ENCODE assay signal across 16 cellular contexts in the genomic region with DNA sequence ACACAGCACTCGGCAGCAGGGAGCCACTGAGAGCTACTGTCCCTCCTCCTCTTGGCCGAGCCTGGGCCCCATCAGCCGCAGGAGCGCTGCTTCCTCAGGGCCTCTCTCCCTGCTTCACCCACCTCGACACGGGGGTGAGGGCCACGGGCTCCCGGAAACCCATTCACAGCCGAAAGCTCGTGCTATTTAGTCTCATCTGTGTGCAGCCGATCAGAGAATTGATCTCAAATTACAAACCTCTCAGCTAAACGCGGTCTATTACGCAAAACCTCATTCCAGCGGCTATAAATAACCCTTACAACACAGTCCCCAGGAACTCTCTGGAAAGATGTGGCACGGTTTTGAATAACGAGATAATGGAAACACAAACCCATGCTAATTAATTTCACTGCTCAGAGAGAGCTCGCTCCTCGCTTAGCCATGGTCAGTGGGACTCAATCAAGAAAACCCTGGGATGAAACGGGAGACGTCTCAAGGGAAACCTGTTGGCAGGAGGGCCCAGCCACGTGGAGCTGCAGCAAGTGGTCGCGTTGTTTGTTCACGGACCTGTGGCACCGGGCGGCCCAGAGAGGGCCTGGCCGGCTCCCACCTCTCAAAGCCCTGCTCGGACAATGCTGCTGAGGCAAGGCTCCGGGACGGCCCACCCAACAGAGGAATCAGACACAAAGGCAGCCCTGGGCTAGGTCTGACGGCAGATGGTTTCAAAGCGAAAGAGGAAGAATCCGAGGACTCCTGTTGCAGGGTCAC.
DNase-seq lines count a peak whose midpoint lies in the region; ATAC-seq and TF ChIP-seq lines count a peak whose summit lies in the region.
"Had no signal": no experiment of that assay in that cellular context is flagged by ENCODE, and none has a peak within 500 bp of the region (broad histone marks: within the 10 kb centered on the region; RNA-seq: fewer than 3 reads in every experiment).

No MANE protein-coding gene starts in this region.

- ATAC-seq in GM21619 (IDR thresholded peaks at IDR 0.05; ENCODE audit: unreplicated experiment) = no peak
- ATAC-seq: CD8-positive, alpha-beta T cell; K562; stimulated activated memory B cell treated with anti-CD40 and anti-IgM and Interleukin-4, amounts not matched to agents 10 μg/mL and 1 μg/mL and 100 μg/mL, for 72 hours had no signal

- peaks cover 49% of the 10 kb centered on the region for H3K4me1 Mint-ChIP-seq in neural crest cell
- peaks cover 1% of the 10 kb centered on the region for H3K4me1 Mint-ChIP-seq in progenitor cell of endocrine pancreas (ENCODE audit: low read depth)
- H3K4me1 Mint-ChIP-seq: activated B cell treated with CpG ODN at 0.5 μM for 24 hours; stimulated activated memory B cell treated with anti-CD40 and anti-IgM and Interleukin-4, amounts not matched to agents 10 μg/mL and 1 μg/mL and 100 μg/mL, for 72 hours had no signal

- H3K9me3 Mint-ChIP-seq in neural crest cell (no peaks in the 10 kb centered on the region), progenitor cell of endocrine pancreas (ENCODE audit: low read depth) (no peaks in the 10 kb centered on the region)
- H3K9me3 Mint-ChIP-seq: activated B cell treated with CpG ODN at 0.5 μM for 24 hours; activated T-helper 1 cell treated with anti-CD3 and anti-CD28 coated beads, Interleukin-12 subunit alpha, Interleukin-12 subunit beta, Interleukin-2, Interleukin-4 antibody, amounts not matched to agents 30 ng/mL and 10 ng/mL and 1 ng/mL, durations not matched to agents 14 hours and 24 hours and 36 hours; CD8-positive, alpha-beta T cell; stimulated activated memory B cell treated with anti-CD40 and anti-IgM and Interleukin-4, amounts not matched to agents 10 μg/mL and 1 μg/mL and 100 μg/mL, for 72 hours had no signal

- H3K27me3 Mint-ChIP-seq in neural crest cell (ENCODE audit: low read depth) = peaks cover 11% of the 10 kb centered on the region
- no peaks in the 10 kb centered on the region for H3K27me3 Mint-ChIP-seq in progenitor cell of endocrine pancreas
- H3K27me3 Mint-ChIP-seq: stimulated activated memory B cell treated with anti-CD40 and anti-IgM and Interleukin-4, amounts not matched to agents 10 μg/mL and 1 μg/mL and 100 μg/mL, for 72 hours had no signal

- TF ChIP-seq CTCF in choroid plexus epithelial cell (conservative IDR thresholded peaks at IDR 0.05; ENCODE audit: low read depth, low read length) = no peak
- TF ChIP-seq CTCF in neural crest cell (conservative IDR thresholded peaks at IDR 0.05) = no peak
- TF ChIP-seq CTCF in progenitor cell of endocrine pancreas (IDR thresholded peaks at IDR 0.05; ENCODE audit: unreplicated experiment) = no peak

- H3K4me3 Mint-ChIP-seq in neural crest cell (peak overlapping the region; percentile 23), progenitor cell of endocrine pancreas (ENCODE audit: low read depth) (no peak overlapping the region)
- H3K4me3 Mint-ChIP-seq: activated B cell treated with CpG ODN at 0.5 μM for 24 hours; activated T-helper 1 cell treated with anti-CD3 and anti-CD28 coated beads, Interleukin-12 subunit alpha, Interleukin-12 subunit beta, Interleukin-2, Interleukin-4 antibody, amounts not matched to agents 30 ng/mL and 10 ng/mL and 1 ng/mL, durations not matched to agents 14 hours and 24 hours and 36 hours; CD8-positive, alpha-beta T cell; stimulated activated memory B cell treated with anti-CD40 and anti-IgM and Interleukin-4, amounts not matched to agents 10 μg/mL and 1 μg/mL and 100 μg/mL, for 72 hours had no signal

- peak overlapping the region; percentile 10 for H3K4me3 ChIP-seq in choroid plexus epithelial cell (ENCODE audit: low read depth, low read length)
- H3K4me3 ChIP-seq: K562, SJSA1 had no signal

- H3K27ac Mint-ChIP-seq in neural crest cell (ENCODE audit: unreplicated experiment) (peak overlapping the region; percentile 71), progenitor cell of endocrine pancreas (no peak overlapping the region)
- H3K27ac Mint-ChIP-seq: activated B cell treated with CpG ODN at 0.5 μM for 24 hours; activated T-helper 1 cell treated with anti-CD3 and anti-CD28 coated beads, Interleukin-12 subunit alpha, Interleukin-12 subunit beta, Interleukin-2, Interleukin-4 antibody, amounts not matched to agents 30 ng/mL and 10 ng/mL and 1 ng/mL, durations not matched to agents 14 hours and 24 hours and 36 hours; CD8-positive, alpha-beta T cell; stimulated activated memory B cell treated with anti-CD40 and anti-IgM and Interleukin-4, amounts not matched to agents 10 μg/mL and 1 μg/mL and 100 μg/mL, for 72 hours had no signal

- DNase-seq in Daoy (ENCODE audit: low read depth) (peak; percentile 29), NCI-H1092 treated with DMSO at 0.1 percent for 48 hours (lab: John Stamatoyannopoulos, UW) (peak; percentile 78), choroid plexus epithelial cell (ENCODE audit: low read depth) (peak; percentile 70), neural crest cell (ENCODE audit: low read depth, low spot score) (no peak), Ammon's horn (ENCODE audit: low spot score) (no peak), progenitor cell of endocrine pancreas (ENCODE audit: low spot score, unreplicated experiment) (no peak)
- no peak for DNase-seq in stimulated activated CD4-positive, alpha-beta T cell treated with anti-CD3 and anti-CD28 coated beads, Interleukin-12 subunit alpha, Interleukin-12 subunit beta, amount 100 ng/mL, for 4 hours
- DNase-seq: activated B cell treated with CpG ODN at 0.5 μM for 24 hours; CD8-positive, alpha-beta T cell; central memory CD4-positive, alpha-beta T cell; NCI-H446 had no signal

- H3K36me3 Mint-ChIP-seq in neural crest cell (ENCODE audit: low read depth) (no peaks in the 10 kb centered on the region), progenitor cell of endocrine pancreas (ENCODE audit: insufficient read depth) (no peaks in the 10 kb centered on the region)
- H3K36me3 Mint-ChIP-seq: CD8-positive, alpha-beta T cell; stimulated activated memory B cell treated with anti-CD40 and anti-IgM and Interleukin-4, amounts not matched to agents 10 μg/mL and 1 μg/mL and 100 μg/mL, for 72 hours had no signal

Comparison
In these comparisons a context has a peak if more than half of its experiments do, and no peak if none do; other contexts are left out.
1. DNase-seq: peak in Daoy (single experiment), NCI-H1092 treated with DMSO at 0.1 percent for 48 hours (single experiment) and choroid plexus epithelial cell (single experiment); none in neural crest cell (single experiment), Ammon's horn (single experiment), stimulated activated CD4-positive, alpha-beta T cell treated with anti-CD3 and anti-CD28 coated beads, Interleukin-12 subunit alpha, Interleukin-12 subunit beta, amount 100 ng/mL, for 4 hours (single experiment) and progenitor cell of endocrine pancreas (single experiment).